In genomic region chr3:127754411-127755304, GRCh38 we compare ENCODE assay signal across 8 cellular contexts.
DNase-seq lines count a peak whose midpoint lies in the region; ATAC-seq, FAIRE-seq and TF ChIP-seq lines count a peak whose summit lies in the region.
"Had no signal": no experiment of that assay in that cellular context is flagged by ENCODE, and none has a peak within 500 bp of the region (broad histone marks: within the 10 kb centered on the region; RNA-seq: fewer than 3 reads in every experiment).

No MANE protein-coding gene starts in this region.

- TF ChIP-seq EP300 in K562 (IDR thresholded peaks at IDR 0.05; ENCODE audit: low read length): no peak

- no peak overlapping the region for H2AFZ ChIP-seq in K562 (ENCODE audit: low read depth, low read length)

- intact Hi-C loops in K562 (cut with micrococcal nuclease): no loop called here
- intact Hi-C loops in colonic mucosa (cut with DNase I): no loop called here

- POLR2A ChIA-PET in K562 (lab: Yijun Ruan, JAX): no interaction called here

- H3K9me3 ChIP-seq in K562 (replicated peaks; ENCODE audit: control insufficient read depth, insufficient read depth, low read depth, low read length) (no peaks in the 10 kb centered on the region), colonic mucosa (no peaks in the 10 kb centered on the region)
- H3K9me3 ChIP-seq: thyroid gland had no signal

- FAIRE-seq in K562 (lab: Jason Lieb, UNC): no peak

- 3% methylated on average over 28 of the region's 34 CpGs for WGBS in K562 (ENCODE audit: insufficient coverage, low coverage, missing lambda C conversion rate)

- no peak for TF ChIP-seq POLR2A in K562 (conservative IDR thresholded peaks at IDR 0.05)

- no peak for TF ChIP-seq CTCF in K562 (IDR thresholded peaks at IDR 0.05 in 2 of 3, conservative IDR thresholded peaks at IDR 0.05 in 1 of 3; ENCODE audit: insufficient read depth in 2 of 3, low read depth in 1 of 3, low read length in 3 of 3)
- TF ChIP-seq CTCF in colonic mucosa (IDR thresholded peaks at IDR 0.05): no peak

- H3K4me2 ChIP-seq in K562 (ENCODE audit: insufficient read depth, low read length): no peak overlapping the region

- H3K27me3 ChIP-seq in K562 (ENCODE audit: control insufficient read depth in 2 of 2, insufficient read depth in 2 of 2, low read length in 2 of 2): peaks cover 10 to 69% of the 10 kb centered on the region in 2 experiments
- no peaks in the 10 kb centered on the region for H3K27me3 ChIP-seq in colonic mucosa
- H3K27me3 ChIP-seq: thyroid gland had no signal

- H3K27ac ChIP-seq in K562 (ENCODE audit: extremely low read depth, low read depth, low read length) (no peak overlapping the region), colonic mucosa (no peak overlapping the region)
- H3K27ac ChIP-seq: thyroid gland had no signal

- CTCF ChIA-PET in K562 (lab: Yijun Ruan, JAX; ENCODE audit: low intra/inter-chr PET ratio): no interaction called here

- BruUV-seq in K562 (replicated peaks; lab: Mats Ljungman, UMichigan): no TSS peak

- H3K4me3 ChIP-seq in K562 (no peak overlapping the region), colonic mucosa (no peak overlapping the region)
- H3K4me3 ChIP-seq: thyroid gland had no signal

- ATAC-seq in GM18511 (IDR thresholded peaks at IDR 0.05; ENCODE audit: unreplicated experiment): peak; percentile 20
- ATAC-seq in HG03175 (IDR thresholded peaks at IDR 0.05; ENCODE audit: unreplicated experiment): peak; percentile 27
- ATAC-seq in K562: peak; percentile 61; the same call in 2 of the 3 replicates

- H3K9ac ChIP-seq in K562 (ENCODE audit: insufficient read depth in 1 of 2, low read depth in 2 of 2, low read length in 2 of 2) (no peak overlapping the region), colonic mucosa (ENCODE audit: low read depth in 2 of 2, low read length in 2 of 2) (no peak overlapping the region)

- no peaks in the 10 kb centered on the region for H3K9me1 ChIP-seq in K562 (ENCODE audit: control insufficient read depth, insufficient read depth, low read length)

- H3K36me3 ChIP-seq in K562 (ENCODE audit: control insufficient read depth, insufficient read depth, low read length) (no peaks in the 10 kb centered on the region), colonic mucosa (no peaks in the 10 kb centered on the region)
- H3K36me3 ChIP-seq: thyroid gland had no signal

- DNase-seq in K562 (ENCODE audit: extremely low read depth in 1 of 4, low spot score in 3 of 4) (no peak), iPS-NIHi11 (ENCODE audit: low spot score) (no peak), NCI-H226 (no peak), colonic mucosa (no peak)
- peak; percentile 32 for DNase-seq in stimulated activated CD8-positive, alpha-beta memory T cell treated with anti-CD3 and anti-CD28 coated beads, Interleukin-15, amount 100 ng/mL, for 4 hours (ENCODE audit: low read depth in 2 of 2)
- DNase-seq: thyroid gland had no signal

- H4K20me1 ChIP-seq in K562 (replicated peaks; ENCODE audit: control insufficient read depth, insufficient read depth, low read length): peaks cover 3% of the 10 kb centered on the region; the same call in 1 of the 2 replicates

- in situ Hi-C loops in K562 (cut with MboI): no loop called here

- no peaks in the 10 kb centered on the region for H3K4me1 ChIP-seq in K562 (replicated peaks in 1 of 2; ENCODE audit: control insufficient read depth in 2 of 2, insufficient read depth in 2 of 2, low read length in 2 of 2)
- no peaks in the 10 kb centered on the region for H3K4me1 ChIP-seq in colonic mucosa

- no peaks in the 10 kb centered on the region for H3K79me2 ChIP-seq in K562 (ENCODE audit: control insufficient read depth, insufficient read depth, low read length)

- no peak for TF ChIP-seq RAD21 in K562 (CRISPR knock-in tag; conservative IDR thresholded peaks at IDR 0.05 in 1 of 2, IDR thresholded peaks at IDR 0.05 in 1 of 2)

TF ChIP-seq in K562, 482 proteins besides CTCF, POLR2A, EP300 and RAD21:
- TF ChIP-seq POLR2H (tag; IDR thresholded peaks at IDR 0.05; ENCODE audit: low read depth) (no peak), CSDE1 (IDR thresholded peaks at IDR 0.05) (no peak)

Comparison
In these comparisons a context has a peak if more than half of its experiments do, and no peak if none do; other contexts are left out.
1. DNase-seq: peak in stimulated activated CD8-positive, alpha-beta memory T cell treated with anti-CD3 and anti-CD28 coated beads, Interleukin-15, amount 100 ng/mL, for 4 hours (2 of 2); none in K562 (0 of 4), iPS-NIHi11 (single experiment), NCI-H226 (single experiment) and colonic mucosa (single experiment).
2. Peak in every context shown above with its lines, with median percentiles within 50 percentile points of each other: ATAC-seq.